Comparison of ENCODE assay signal across 35 cellular contexts in the genomic region with DNA sequence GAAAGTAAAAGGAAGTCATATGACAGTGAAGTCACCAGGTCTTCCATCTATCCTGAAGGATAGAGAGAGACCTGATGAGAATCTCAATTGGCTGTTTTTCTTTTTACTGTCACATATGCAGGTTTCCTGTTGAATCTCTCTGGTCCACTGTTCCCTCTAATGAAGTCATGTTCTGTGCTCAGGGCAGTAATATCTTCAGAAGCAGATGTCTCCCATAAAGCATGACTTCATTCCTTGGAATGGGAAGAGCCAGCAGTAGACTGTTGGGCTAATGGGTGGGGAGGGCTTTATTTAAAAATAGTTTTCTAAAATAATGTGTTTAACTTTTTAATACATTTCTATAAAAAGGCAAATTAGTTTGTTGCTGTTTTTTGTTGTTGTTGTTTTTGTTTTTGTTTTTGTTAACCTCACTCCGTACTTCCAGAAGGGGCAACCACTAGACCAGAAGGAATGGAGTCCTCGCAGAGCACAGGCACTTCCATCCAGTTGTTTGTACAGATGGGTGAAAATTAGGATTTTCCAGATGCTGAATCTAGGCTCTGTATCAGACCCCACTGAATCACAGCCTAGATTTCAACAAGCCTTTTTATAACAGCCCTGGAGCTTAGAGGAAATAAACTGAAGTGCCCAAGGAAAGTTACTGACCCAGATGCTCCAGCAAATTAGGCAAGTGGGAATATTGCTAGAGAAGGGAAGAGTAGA. TPM values are rescaled to one million over a fixed set of nuclear protein-coding genes. Genes with fewer than 3 reads are reported as not detected.
"Had no signal": no experiment of that assay in that cellular context is flagged by ENCODE, and none has a peak within 500 bp of the region (broad histone marks: within the 10 kb centered on the region; RNA-seq: fewer than 3 reads in every experiment).

No MANE protein-coding gene starts in this region.

- H3K9me3 ChIP-seq: MG63, Peyer's patch had no signal

- H3K27ac ChIP-seq: brain microvascular endothelial cell, Peyer's patch, VCaP had no signal

- H3K27ac Mint-ChIP-seq: activated B cell treated with CpG ODN at 0.5 μM for 24 hours; activated CD4-positive, alpha-beta memory T cell treated with anti-CD3 and anti-CD28 coated beads for 36 hours; activated naive CD4-positive, alpha-beta T cell treated with anti-CD3 and anti-CD28 coated beads for 36 hours; activated naive CD8-positive, alpha-beta T cell; activated naive CD8-positive, alpha-beta T cell treated with anti-CD3 and anti-CD28 coated beads, Interleukin-2, amount 50 U/mL, for 24 hours; activated T-helper 1 cell treated with anti-CD3 and anti-CD28 coated beads, Interleukin-12 subunit alpha, Interleukin-12 subunit beta, Interleukin-2, Interleukin-4 antibody, amounts not matched to agents 30 ng/mL and 10 ng/mL and 1 ng/mL, durations not matched to agents 14 hours and 24 hours and 36 hours had no signal

- H3K27me3 Mint-ChIP-seq: activated CD4-positive, alpha-beta memory T cell treated with anti-CD3 and anti-CD28 coated beads for 36 hours; activated naive CD8-positive, alpha-beta T cell; activated naive CD8-positive, alpha-beta T cell treated with anti-CD3 and anti-CD28 coated beads, Interleukin-2, amount 50 U/mL, for 24 hours had no signal

- H3K9me3 Mint-ChIP-seq: activated naive CD4-positive, alpha-beta T cell treated with anti-CD3 and anti-CD28 coated beads for 36 hours; activated naive CD8-positive, alpha-beta T cell treated with anti-CD3 and anti-CD28 coated beads, Interleukin-2, amount 50 U/mL, for 24 hours; activated T-cell treated with anti-CD3 and anti-CD28 coated beads, Interleukin-2, amount 50 U/mL, for 4 hours had no signal

- DNase-seq: activated B cell treated with CpG ODN at 0.5 μM for 24 hours; activated CD4-positive, alpha-beta memory T cell treated with anti-CD3 and anti-CD28 coated beads for 36 hours; activated CD4-positive, alpha-beta T cell treated with anti-CD3 and anti-CD28 coated beads for 4 hours; activated CD4-positive, alpha-beta T cell treated with anti-CD3 and anti-CD28 coated beads, Interleukin-2, amount 50 U/mL, for 1 hour; activated CD4-positive, CD25-positive, alpha-beta regulatory T cell treated with anti-CD3 and anti-CD28 coated beads, Interleukin-2, amount 50 U/mL, for 72 hours; activated CD8-positive, alpha-beta memory T cell treated with anti-CD3 and anti-CD28 coated beads, Interleukin-2, amount 50 U/mL, for 4 hours; activated gamma-delta T cell treated with Interleukin-2 at 50 U/mL for 16 hours; activated naive CD4-positive, alpha-beta T cell treated with anti-CD3 and anti-CD28 coated beads for 36 hours; activated naive CD8-positive, alpha-beta T cell treated with anti-CD3 and anti-CD28 coated beads, Interleukin-2, amount 50 U/mL, for 24 hours; activated T-cell treated with anti-CD3 and anti-CD28 coated beads for 4 hours; activated T-cell treated with anti-CD3 and anti-CD28 coated beads, Interleukin-2, amount 50 U/mL, for 4 hours; anterior cingulate cortex; brain microvascular endothelial cell; Kasumi-1; KG1; MG63; NCI-H1048; NCI-H1105 treated with DMSO at 0.1 percent for 48 hours; NCI-H1436; NCI-H1694; NCI-H1930; NCI-H2081 treated with DMSO at 0.1 percent for 48 hours; NCI-H226; NCI-H524 treated with DMSO at 0.1 percent for 48 hours; PC-3; Peyer's patch; RPMI8226; SW 1271; T-helper 1 cell; T-helper 2 cell; T-helper 9 cell had no signal

- H3K4me3 Mint-ChIP-seq: activated B cell treated with CpG ODN at 0.5 μM for 24 hours; activated CD4-positive, alpha-beta memory T cell treated with anti-CD3 and anti-CD28 coated beads for 36 hours; activated naive CD4-positive, alpha-beta T cell treated with anti-CD3 and anti-CD28 coated beads for 36 hours; activated naive CD8-positive, alpha-beta T cell; activated naive CD8-positive, alpha-beta T cell treated with anti-CD3 and anti-CD28 coated beads, Interleukin-2, amount 50 U/mL, for 24 hours; activated T-cell treated with anti-CD3 and anti-CD28 coated beads, Interleukin-2, amount 50 U/mL, for 4 hours; activated T-helper 1 cell treated with anti-CD3 and anti-CD28 coated beads, Interleukin-12 subunit alpha, Interleukin-12 subunit beta, Interleukin-2, Interleukin-4 antibody, amounts not matched to agents 30 ng/mL and 10 ng/mL and 1 ng/mL, durations not matched to agents 14 hours and 24 hours and 36 hours had no signal

- H3K4me1 ChIP-seq: Peyer's patch had no signal

- H3K4me3 ChIP-seq: MG63, Peyer's patch had no signal

- ATAC-seq: activated naive CD8-positive, alpha-beta T cell treated with anti-CD3 and anti-CD28 coated beads, Interleukin-2, amount 50 U/mL, for 24 hours; activated T-cell treated with anti-CD3 and anti-CD28 coated beads, Interleukin-2, amount 50 U/mL, for 4 hours; PC-3 had no signal

- H3K27me3 ChIP-seq: brain microvascular endothelial cell, MG63, Peyer's patch had no signal

- H3K36me3 ChIP-seq: brain microvascular endothelial cell, MG63, Peyer's patch had no signal

- H3K4me1 Mint-ChIP-seq: activated B cell treated with CpG ODN at 0.5 μM for 24 hours; activated naive CD8-positive, alpha-beta T cell treated with anti-CD3 and anti-CD28 coated beads, Interleukin-2, amount 50 U/mL, for 24 hours had no signal

RNA-seq across cellular contexts. Expression of gene AWAT2, which starts 54.2 kb away (rescaled TPM):
- total RNA-seq: activated B cell treated with CpG ODN at 0.5 μM for 24 hours; activated CD4-positive, alpha-beta memory T cell treated with anti-CD3 and anti-CD28 coated beads for 36 hours; activated naive CD4-positive, alpha-beta T cell treated with anti-CD3 and anti-CD28 coated beads for 36 hours; activated T-cell treated with anti-CD3 and anti-CD28 coated beads, Interleukin-2, amount 50 U/mL, for 4 hours; activated T-helper 1 cell treated with anti-CD3 and anti-CD28 coated beads, Interleukin-12 subunit alpha, Interleukin-12 subunit beta, Interleukin-2, Interleukin-4 antibody, amounts not matched to agents 30 ng/mL and 10 ng/mL and 1 ng/mL, durations not matched to agents 14 hours and 24 hours and 36 hours; NCI-H460; PC-3; Peyer's patch had no signal
